Comparison of ENCODE assay signal across 13 cellular contexts in genomic region chrX:154471870-154472684, GRCh38. TPM values are rescaled to one million over a fixed set of nuclear protein-coding genes. Genes with fewer than 3 reads are reported as not detected.
DNase-seq lines count a peak whose midpoint lies in the region; ATAC-seq and TF ChIP-seq lines count a peak whose summit lies in the region.
"Had no signal": no experiment of that assay in that cellular context is flagged by ENCODE, and none has a peak within 500 bp of the region (broad histone marks: within the 10 kb centered on the region; RNA-seq: fewer than 3 reads in every experiment).

No MANE protein-coding gene starts in this region.

- no peaks in the 10 kb centered on the region for H3K79me2 ChIP-seq in osteoblast (ENCODE audit: insufficient read depth, low read length)

- no peak overlapping the region for H2AFZ ChIP-seq in osteoblast (ENCODE audit: low read length)
- H2AFZ ChIP-seq: GM23338 had no signal

- H3K36me3 ChIP-seq in right atrium auricular region (peaks cover 18% of the 10 kb centered on the region), osteoblast (ENCODE audit: insufficient read depth, low read length) (peaks cover 12% of the 10 kb centered on the region), brain microvascular endothelial cell (replicated peaks) (peaks cover 10% of the 10 kb centered on the region)

- H3K27me3 ChIP-seq in right atrium auricular region (no peaks in the 10 kb centered on the region), osteoblast (ENCODE audit: insufficient read depth, low read length) (no peaks in the 10 kb centered on the region), brain microvascular endothelial cell (replicated peaks) (no peaks in the 10 kb centered on the region)

- H3K9me3 ChIP-seq in right atrium auricular region (no peaks in the 10 kb centered on the region), osteoblast (ENCODE audit: low read depth, low read length) (no peaks in the 10 kb centered on the region)

- TF ChIP-seq CTCF in right atrium auricular region (IDR thresholded peaks at IDR 0.05) (no peak), osteoblast (IDR thresholded peaks at IDR 0.05; ENCODE audit: extremely low read depth, low read depth, low read length) (no peak), brain microvascular endothelial cell (IDR thresholded peaks at IDR 0.05; ENCODE audit: low read depth, low read length, missing control alignments) (no peak)

- H3K4me1 ChIP-seq in right atrium auricular region (no peaks in the 10 kb centered on the region), osteoblast (ENCODE audit: insufficient read depth, low read length) (no peaks in the 10 kb centered on the region)

- H3K27ac ChIP-seq in right atrium auricular region (no peak overlapping the region), osteoblast (ENCODE audit: low read depth, low read length) (no peak overlapping the region), brain microvascular endothelial cell (no peak overlapping the region)
- H3K27ac ChIP-seq: BLaER1 treated with 17β-estradiol and CSF1 and Interleukin-3, amounts not matched to agents 10 nM and 100 nM had no signal

- no peak overlapping the region for H3K4me2 ChIP-seq in osteoblast (ENCODE audit: insufficient read depth, low read length)
- H3K4me2 ChIP-seq: BLaER1 treated with 17β-estradiol and CSF1 and Interleukin-3, amounts not matched to agents 10 nM and 100 nM; GM23338 had no signal

- H3K4me3 ChIP-seq in right atrium auricular region = no peak overlapping the region
- H3K4me3 ChIP-seq in osteoblast (ENCODE audit: insufficient read depth, low read length) = no peak overlapping the region
- no peak overlapping the region for H3K4me3 ChIP-seq in brain microvascular endothelial cell (ENCODE audit: low read depth, low read length)
- H3K4me3 ChIP-seq: BLaER1 treated with 17β-estradiol and CSF1 and Interleukin-3, amounts not matched to agents 10 nM and 100 nM; GM23338 had no signal

- in situ Hi-C loops in brain microvascular endothelial cell (cut with HindIII; ENCODE audit: low pct_ligation_motif_present, low sequenced_read_pairs) = no loop called here

- ATAC-seq in left ventricle myocardium superior (no peak), left colon (peak; percentile 53)

- intact Hi-C loops in left ventricle myocardium superior (cut with micrococcal nuclease) (no loop called here), left colon (cut with DNase I, micrococcal nuclease) (no loop called here)

- H4K20me1 ChIP-seq in osteoblast (ENCODE audit: insufficient read depth, low read length) = peaks cover 3% of the 10 kb centered on the region

- peak; percentile 9 for DNase-seq in left ventricle myocardium superior
- DNase-seq in right atrium auricular region (ENCODE audit: low spot score) = no peak
- DNase-seq in left colon = no peak
- peak; percentile 70 for DNase-seq in osteoblast (ENCODE audit: insufficient read length, low spot score, missing footprints)
- DNase-seq in HuH-7.5 (ENCODE audit: low spot score) = no peak
- DNase-seq in brain microvascular endothelial cell = no peak
- no peak for DNase-seq in activated T-cell treated with anti-CD3 and anti-CD28 coated beads, Interleukin-2, amount 50 U/mL, for 48 hours
- DNase-seq: 8988T; Calu3; CD4-positive, CD25-positive, alpha-beta regulatory T cell; DMS 273 treated with DMSO at 0.1 percent for 48 hours had no signal

RNA-seq across cellular contexts. Expression of gene LAGE3, which starts 7.0 kb away (rescaled TPM):
- total RNA-seq in left ventricle myocardium superior (20.7 TPM), right atrium auricular region (10 to 100 TPM; 20.1 to 32.9 TPM), left colon (10 to 100 TPM in 1 of 2 donors, 1 to 10 TPM in 1; 9.8 to 11.5 TPM), osteoblast (16.5 and 21.7 TPM in 2 replicates)

RNA-seq across cellular contexts. Expression of gene PLXNA3, which starts 14.0 kb away (rescaled TPM):
- total RNA-seq in left ventricle myocardium superior (22.0 TPM), right atrium auricular region (1 to 10 TPM; 5.9 to 7.1 TPM), left colon (10 to 100 TPM; 48.9 to 68.2 TPM), osteoblast (15.9 and 18.8 TPM in 2 replicates)

RNA-seq across cellular contexts. Expression of gene UBL4A, which starts 14.3 kb away (rescaled TPM):
- total RNA-seq in left ventricle myocardium superior (58.6 TPM), right atrium auricular region (10 to 100 TPM; 54.6 to 61.0 TPM), left colon (10 to 100 TPM; 30.5 to 34.5 TPM), osteoblast (30.4 and 31.5 TPM in 2 replicates)

RNA-seq across cellular contexts. Expression of gene SLC10A3, which starts 18.4 kb away (rescaled TPM):
- total RNA-seq in left ventricle myocardium superior (12.2 TPM), right atrium auricular region (10 to 100 TPM; 22.2 to 22.9 TPM), left colon (10 to 100 TPM; 23.8 to 30.0 TPM), osteoblast (34.5 and 36.2 TPM in 2 replicates)

RNA-seq across cellular contexts. Expression of gene FAM50A, which starts 28.1 kb away (rescaled TPM):
- total RNA-seq in left ventricle myocardium superior = 48.4 TPM
- 10 to 100 TPM; 24.3 to 41.7 TPM for total RNA-seq in right atrium auricular region
- total RNA-seq in left colon = 10 to 100 TPM; 44.4 to 56.7 TPM
- 46.0 and 48.1 TPM in 2 replicates for total RNA-seq in osteoblast

Comparison
In these comparisons a context has a peak if more than half of its experiments do, and no peak if none do; other contexts are left out.
1. DNase-seq: peak in left ventricle myocardium superior (single experiment) and osteoblast (single experiment); none in right atrium auricular region (single experiment), left colon (0 of 2), HuH-7.5 (single experiment), brain microvascular endothelial cell (single experiment) and activated T-cell treated with anti-CD3 and anti-CD28 coated beads, Interleukin-2, amount 50 U/mL, for 48 hours (0 of 2).